17 cellular contexts compared by ENCODE assay signal in the genomic region with DNA sequence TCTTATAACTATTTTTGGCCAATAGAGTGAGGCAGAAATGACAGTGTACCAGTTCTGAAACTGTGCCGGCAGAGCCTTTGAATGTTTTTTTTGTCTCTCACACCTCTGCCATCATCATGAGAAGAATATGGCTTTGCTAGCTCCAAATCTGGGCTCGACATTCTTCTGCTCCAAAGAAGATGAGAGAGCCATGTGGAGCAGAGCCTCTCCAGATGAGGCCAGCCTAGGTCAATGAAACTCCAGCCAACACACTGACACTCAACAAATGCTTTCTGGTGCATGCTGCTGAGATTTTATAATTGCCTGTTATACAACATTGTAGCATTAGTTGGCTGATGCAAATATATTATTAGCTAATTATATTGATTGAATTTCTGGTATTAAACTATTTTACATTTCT.
DNase-seq lines count a peak whose midpoint lies in the region; ATAC-seq and TF ChIP-seq lines count a peak whose summit lies in the region.
"Had no signal": no experiment of that assay in that cellular context is flagged by ENCODE, and none has a peak within 500 bp of the region (broad histone marks: within the 10 kb centered on the region; RNA-seq: fewer than 3 reads in every experiment).

No MANE protein-coding gene starts in this region.

- DNase-seq in left ventricle myocardium superior, result no peak
- DNase-seq in right atrium auricular region (ENCODE audit: low spot score), result no peak
- peak; percentile 47 for DNase-seq in fibroblast of the aortic adventitia (ENCODE audit: low read depth)
- peak; percentile 23 for DNase-seq in testis
- no peak for DNase-seq in pons (ENCODE audit: low spot score)
- no peak for DNase-seq in stomach
- DNase-seq: BE2C; CD4-positive, alpha-beta memory T cell; DMS153; DMS79 treated with DMSO at 0.1 percent for 48 hours; EL; GOT3; HFFc6 had no signal

- ATAC-seq in left ventricle myocardium superior (peak; percentile 58), HG02970 (IDR thresholded peaks at IDR 0.05; ENCODE audit: low FRiP score, unreplicated experiment) (no peak)

- H3K36me3 ChIP-seq in right atrium auricular region (no peaks in the 10 kb centered on the region), HUES6 (ENCODE audit: control insufficient read depth, insufficient read depth, low read length) (peaks cover 6% of the 10 kb centered on the region; the same call in 1 of the 2 replicates), testis (ENCODE audit: low read depth, missing control alignments) (no peaks in the 10 kb centered on the region), stomach (no peaks in the 10 kb centered on the region)
- H3K36me3 ChIP-seq: BE2C, HAP-1 had no signal

- H3K27ac ChIP-seq in right atrium auricular region (peak overlapping the region in 1 of 2 donors; percentile 20), HUES6 (ENCODE audit: low read depth, low read length) (peak overlapping the region; percentile 93; the same call in 1 of the 2 replicates), testis (no peak overlapping the region), stomach (no peak overlapping the region)
- H3K27ac ChIP-seq: C4-2B had no signal

- no peaks in the 10 kb centered on the region for H3K27me3 ChIP-seq in right atrium auricular region
- H3K27me3 ChIP-seq in HUES6 (ENCODE audit: control insufficient read depth, insufficient read depth, low read length), result no peaks in the 10 kb centered on the region
- H3K27me3 ChIP-seq in testis, result no peaks in the 10 kb centered on the region
- no peaks in the 10 kb centered on the region for H3K27me3 ChIP-seq in stomach

- intact Hi-C loops in left ventricle myocardium superior (cut with micrococcal nuclease) (no loop called here), testis (cut with DNase I; ENCODE audit: low total_unique reads) (no loop called here), stomach (cut with DNase I; ENCODE audit: low total_unique reads) (no loop called here)

- 48 to 56% methylated on average over 2 of the region's 2 CpGs for WGBS in testis, 2 donors
- 70 to 82% (median 79%) methylated on average over 2 of the region's 2 CpGs for WGBS in stomach, 5 donors

- TF ChIP-seq POLR2A in testis (IDR thresholded peaks at IDR 0.05) (no peak), stomach (IDR thresholded peaks at IDR 0.05) (no peak)

- H3K9me3 ChIP-seq in right atrium auricular region (no peaks in the 10 kb centered on the region), HUES6 (ENCODE audit: control insufficient read depth, insufficient read depth, low read depth, low read length) (peaks cover 30% of the 10 kb centered on the region), testis (no peaks in the 10 kb centered on the region), stomach (no peaks in the 10 kb centered on the region)
- H3K9me3 ChIP-seq: BE2C, HAP-1 had no signal

- TF ChIP-seq CTCF in right atrium auricular region (IDR thresholded peaks at IDR 0.05) (no peak), fibroblast of the aortic adventitia (IDR thresholded peaks at IDR 0.05; ENCODE audit: insufficient read depth, low read length) (no peak), testis (IDR thresholded peaks at IDR 0.05) (no peak), stomach (IDR thresholded peaks at IDR 0.05) (no peak)

- H3K4me1 ChIP-seq in right atrium auricular region, result no peaks in the 10 kb centered on the region
- H3K4me1 ChIP-seq in HUES6 (ENCODE audit: control insufficient read depth, insufficient read depth, low read length), result peaks cover 20% of the 10 kb centered on the region
- H3K4me1 ChIP-seq in testis, result no peaks in the 10 kb centered on the region
- H3K4me1 ChIP-seq in stomach, result peaks cover 0 to 7% (median 2%) of the 10 kb centered on the region in 4 donors
- H3K4me1 ChIP-seq: BE2C had no signal

- no peak overlapping the region for H3K9ac ChIP-seq in HUES6 (ENCODE audit: low read length)

- no peak for TF ChIP-seq EP300 in stomach (IDR thresholded peaks at IDR 0.05)

- no peak overlapping the region for H3K4me3 ChIP-seq in right atrium auricular region
- no peak overlapping the region for H3K4me3 ChIP-seq in HUES6 (ENCODE audit: low read depth, low read length)
- H3K4me3 ChIP-seq in fibroblast of the aortic adventitia (ENCODE audit: low read depth, low read length), result no peak overlapping the region
- no peak overlapping the region for H3K4me3 ChIP-seq in testis
- no peak overlapping the region for H3K4me3 ChIP-seq in stomach
- H3K4me3 ChIP-seq: HAP-1 had no signal

Comparison
In these comparisons a context has a peak if more than half of its experiments do, and no peak if none do; other contexts are left out.
1. DNase-seq: peak in fibroblast of the aortic adventitia (single experiment) and testis (single experiment); none in left ventricle myocardium superior (single experiment), right atrium auricular region (single experiment), pons (single experiment) and stomach (single experiment).